29 cellular contexts compared by ENCODE assay signal in genomic region chr5:154172785-154173184, GRCh38.
"Had no signal": no experiment of that assay in that cellular context is flagged by ENCODE, and none has a peak within 500 bp of the region (broad histone marks: within the 10 kb centered on the region; RNA-seq: fewer than 3 reads in every experiment).

No MANE protein-coding gene starts in this region.

- H3K9me3 ChIP-seq: ascending aorta, body of pancreas, breast epithelium had no signal

- DNase-seq: activated effector memory CD4-positive, alpha-beta T cell treated with anti-CD3 and anti-CD28 coated beads, Interleukin-2, amount 50 U/mL, for 16 hours; activated effector memory CD4-positive, alpha-beta T cell treated with Interleukin-2 at 50 U/mL for 16 hours; activated gamma-delta T cell; activated gamma-delta T cell treated with Interleukin-2 at 50 U/mL for 16 hours; activated naive CD4-positive, alpha-beta T cell; activated naive CD4-positive, alpha-beta T cell treated with anti-CD3 and anti-CD28 coated beads for 36 hours; activated naive CD4-positive, alpha-beta T cell treated with anti-CD3 and anti-CD28 coated beads, Interleukin-2, amount 10 ng/mL, durations not matched to agents 7 days and 5 days; activated naive CD4-positive, alpha-beta T cell treated with anti-CD3 and anti-CD28 coated beads, Interleukin-2, amount 50 U/mL, for 16 hours; activated naive CD4-positive, alpha-beta T cell treated with Interleukin-2 at 50 U/mL for 16 hours; activated naive CD8-positive, alpha-beta T cell treated with anti-CD3 and anti-CD28 coated beads for 36 hours; activated naive CD8-positive, alpha-beta T cell treated with anti-CD3 and anti-CD28 coated beads, Interleukin-2, amount 10 ng/mL, durations not matched to agents 7 days and 5 days; activated naive CD8-positive, alpha-beta T cell treated with anti-CD3 and anti-CD28 coated beads, Interleukin-2, amount 50 U/mL, for 24 hours; activated T-cell treated with anti-CD3 and anti-CD28 coated beads, Interleukin-2, amount 50 U/mL, for 1 hour; activated T-cell treated with anti-CD3 and anti-CD28 coated beads, Interleukin-2, amount 50 U/mL, for 24 hours; activated T-cell treated with anti-CD3 and anti-CD28 coated beads, Interleukin-2, amount 50 U/mL, for 4 hours; activated T-cell treated with anti-CD3 and anti-CD28 coated beads, Interleukin-2, amount 50 U/mL, for 48 hours; activated T-cell treated with anti-CD3 and anti-CD28 coated beads, Interleukin-2, amount 50 U/mL, for 72 hours; amniotic stem cell; amygdala; anterior cingulate cortex; aorta; body of pancreas; brain microvascular endothelial cell; caudate nucleus; central memory CD4-positive, alpha-beta T cell; cerebellar nuclear complex had no signal

- H3K4me3 ChIP-seq: ascending aorta, body of pancreas, breast epithelium, cardiac muscle cell had no signal

- H3K4me1 ChIP-seq: body of pancreas, breast epithelium had no signal

- H3K36me3 ChIP-seq: ascending aorta, brain microvascular endothelial cell, breast epithelium, cardiac muscle cell had no signal

- H3K27ac ChIP-seq: ascending aorta, body of pancreas, brain microvascular endothelial cell, breast epithelium, cardiac muscle cell had no signal

- H3K27me3 ChIP-seq: ascending aorta, body of pancreas, brain microvascular endothelial cell, breast epithelium had no signal
